8 cellular contexts compared by ENCODE assay signal in genomic region chr10:75399461-75400162, GRCh38.
DNase-seq lines count a peak whose midpoint lies in the region; ATAC-seq and TF ChIP-seq lines count a peak whose summit lies in the region.

No MANE protein-coding gene starts in this region.

- H3K27me3 ChIP-seq in GM06990 (replicated peaks; ENCODE audit: control insufficient read depth, insufficient read depth, low read length) (peaks cover 4% of the 10 kb centered on the region; the same call in 1 of the 2 replicates), KMS-11 (ENCODE audit: insufficient read depth, low read depth) (no peaks in the 10 kb centered on the region)

- no peak for ATAC-seq in HG03045 (IDR thresholded peaks at IDR 0.05; ENCODE audit: unreplicated experiment)

- H2AFZ ChIP-seq in KMS-11 (ENCODE audit: low read depth) = peak overlapping the region; percentile 91; the same call in 1 of the 2 replicates

- peak overlapping the region; percentile 71; the same call in 1 of the 2 replicates for H3K4me2 ChIP-seq in KMS-11

- DNase-seq in GM06990 (ENCODE audit: extremely low read depth, insufficient read length) (peak; percentile 25), T1000 (lab: John Stamatoyannopoulos, UW) (peak; percentile 70), choroid plexus epithelial cell (ENCODE audit: low read depth) (peak; percentile 81), kidney tubule cell (ENCODE audit: low spot score) (peak; percentile 79), HPDE6-E6E7 (ENCODE audit: extremely low spot score) (no peak)
- DNase-seq in stimulated activated CD4-positive, alpha-beta T cell treated with anti-CD3 and anti-CD28 coated beads, Interleukin-15, amount 100 ng/mL, for 24 hours = peak; percentile 69

- H3K4me3 ChIP-seq in GM06990 (replicated peaks; ENCODE audit: low read depth, low read length) = peak overlapping the region; percentile 41
- H3K4me3 ChIP-seq in KMS-11 (IDR thresholded peaks at IDR 0.05; ENCODE audit: insufficient read depth, low read depth, low read length) = no peak overlapping the region
- H3K4me3 ChIP-seq in choroid plexus epithelial cell (ENCODE audit: low read depth, low read length) = peak overlapping the region; percentile 79

- H3K27ac ChIP-seq in KMS-11 = no peak overlapping the region

- no peak overlapping the region; the same call in 1 of the 2 replicates for H3K9ac ChIP-seq in KMS-11

- H3K36me3 ChIP-seq in GM06990 (ENCODE audit: control insufficient read depth, insufficient read depth, low read length) = no peaks in the 10 kb centered on the region
- no peaks in the 10 kb centered on the region for H3K36me3 ChIP-seq in KMS-11 (ENCODE audit: insufficient read depth)

- TF ChIP-seq CTCF in GM06990 (IDR thresholded peaks at IDR 0.05; ENCODE audit: insufficient read depth, low read length, poor library complexity, severe bottlenecking) = peak; percentile 60
- peak; percentile 24; the same call in 1 of the 2 replicates for TF ChIP-seq CTCF in KMS-11 (conservative IDR thresholded peaks at IDR 0.05; ENCODE audit: low read depth, low read length)
- TF ChIP-seq CTCF in choroid plexus epithelial cell (conservative IDR thresholded peaks at IDR 0.05; ENCODE audit: low read depth, low read length) = peak; percentile 63

- no peaks in the 10 kb centered on the region for H3K4me1 ChIP-seq in KMS-11 (ENCODE audit: low read depth, poor library complexity, severe bottlenecking)

- peaks cover 21% of the 10 kb centered on the region for H3K79me2 ChIP-seq in KMS-11 (ENCODE audit: insufficient read depth, low read depth)

- no peaks in the 10 kb centered on the region for H4K20me1 ChIP-seq in KMS-11 (ENCODE audit: insufficient read depth)
